In genomic region chr11:8776209-8776608, GRCh38 we compare ENCODE assay signal across 18 cellular contexts.
DNase-seq lines count a peak whose midpoint lies in the region; ATAC-seq and TF ChIP-seq lines count a peak whose summit lies in the region.
"Had no signal": no experiment of that assay in that cellular context is flagged by ENCODE, and none has a peak within 500 bp of the region (broad histone marks: within the 10 kb centered on the region; RNA-seq: fewer than 3 reads in every experiment).

No MANE protein-coding gene starts in this region.

- WGBS in right cardiac atrium = 93% methylated on average over 3 of the region's 3 CpGs
- 90% methylated on average over 3 of the region's 3 CpGs for WGBS in hepatocyte (ENCODE audit: low lambda C conversion rate, missing lambda C conversion rate)

- no peak overlapping the region for H3K9ac ChIP-seq in rectal smooth muscle tissue (ENCODE audit: low read length)

- H3K4me1 ChIP-seq in right cardiac atrium (ENCODE audit: control insufficient read depth, insufficient read depth, low read length) = peaks cover 30% of the 10 kb centered on the region
- H3K4me1 ChIP-seq in hepatocyte (ENCODE audit: insufficient read depth) = peaks cover 19% of the 10 kb centered on the region
- peaks cover 93% of the 10 kb centered on the region for H3K4me1 ChIP-seq in rectal smooth muscle tissue (ENCODE audit: control insufficient read depth, insufficient read depth, low read length)
- H3K4me1 ChIP-seq: SJSA1 had no signal

- TF ChIP-seq CTCF in hepatocyte (IDR thresholded peaks at IDR 0.05; ENCODE audit: poor library complexity) = no peak

- no peaks in the 10 kb centered on the region for H3K36me3 Mint-ChIP-seq in activated naive CD8-positive, alpha-beta T cell treated with anti-CD3 and anti-CD28 coated beads for 36 hours

- peaks cover 8% of the 10 kb centered on the region for H3K27me3 Mint-ChIP-seq in activated naive CD8-positive, alpha-beta T cell treated with anti-CD3 and anti-CD28 coated beads for 36 hours

- no peaks in the 10 kb centered on the region for H3K9me3 ChIP-seq in right cardiac atrium (ENCODE audit: control insufficient read depth, low read length)
- no peaks in the 10 kb centered on the region for H3K9me3 ChIP-seq in hepatocyte (ENCODE audit: low read depth)
- H3K9me3 ChIP-seq: SJSA1 had no signal

- H3K4me2 ChIP-seq in hepatocyte = no peak overlapping the region

- H3K9me3 Mint-ChIP-seq in activated naive CD8-positive, alpha-beta T cell treated with anti-CD3 and anti-CD28 coated beads for 36 hours = no peaks in the 10 kb centered on the region
- H3K9me3 Mint-ChIP-seq: activated naive CD4-positive, alpha-beta T cell treated with anti-CD3 and anti-CD28 coated beads for 36 hours; stimulated activated naive CD8-positive, alpha-beta T cell treated with anti-CD3 and anti-CD28 coated beads, Interleukin-15, Interleukin-2, amounts not matched to agents 100 ng/mL and 50 ng/mL, for 24 hours had no signal

- H3K27ac ChIP-seq in right cardiac atrium (ENCODE audit: low read length) = peak overlapping the region; percentile 84
- peak overlapping the region; percentile 31 for H3K27ac ChIP-seq in hepatocyte
- peak overlapping the region; percentile 88 for H3K27ac ChIP-seq in rectal smooth muscle tissue (ENCODE audit: low read depth, low read length)
- H3K27ac ChIP-seq: C4-2B, SJSA1 had no signal

- H4K20me1 ChIP-seq in hepatocyte (ENCODE audit: insufficient read depth, poor library complexity, severe bottlenecking) = no peaks in the 10 kb centered on the region

- H3K36me3 ChIP-seq in hepatocyte (replicated peaks; ENCODE audit: insufficient read depth, low read depth) (no peaks in the 10 kb centered on the region), rectal smooth muscle tissue (ENCODE audit: control insufficient read depth, insufficient read depth, low read length) (no peaks in the 10 kb centered on the region)
- H3K36me3 ChIP-seq: SJSA1 had no signal

- H3K79me2 ChIP-seq in hepatocyte = peaks cover 45% of the 10 kb centered on the region

- DNase-seq in right cardiac atrium (no peak), left cardiac atrium (no peak), hepatocyte (ENCODE audit: low spot score) (peak; percentile 56), A172 (ENCODE audit: low spot score) (no peak), SW480 (ENCODE audit: low spot score) (no peak)
- DNase-seq in activated naive CD8-positive, alpha-beta T cell treated with anti-CD3 and anti-CD28 coated beads for 36 hours = no peak
- DNase-seq: activated CD4-positive, alpha-beta T cell treated with anti-CD3 and anti-CD28 coated beads, Interleukin-2, amount 50 U/mL, for 4 hours; activated naive CD4-positive, alpha-beta T cell treated with anti-CD3 and anti-CD28 coated beads for 36 hours; cortex of kidney; NCI-H1436; NCI-H2171 treated with DMSO at 0.1 percent for 48 hours; OCI-M1; WERI-Rb-1 had no signal

- H3K9me2 ChIP-seq in hepatocyte (replicated peaks; ENCODE audit: insufficient read depth) = no peaks in the 10 kb centered on the region

- H2AFZ ChIP-seq in hepatocyte = no peak overlapping the region

- H3K4me3 Mint-ChIP-seq in activated naive CD8-positive, alpha-beta T cell treated with anti-CD3 and anti-CD28 coated beads for 36 hours = no peak overlapping the region
- H3K4me3 Mint-ChIP-seq: activated naive CD4-positive, alpha-beta T cell treated with anti-CD3 and anti-CD28 coated beads for 36 hours; stimulated activated naive CD8-positive, alpha-beta T cell treated with anti-CD3 and anti-CD28 coated beads, Interleukin-15, Interleukin-2, amounts not matched to agents 100 ng/mL and 50 ng/mL, for 24 hours had no signal

- no peaks in the 10 kb centered on the region for H3K27me3 ChIP-seq in right cardiac atrium (ENCODE audit: control insufficient read depth, insufficient read depth)
- no peaks in the 10 kb centered on the region for H3K27me3 ChIP-seq in hepatocyte
- H3K27me3 ChIP-seq in rectal smooth muscle tissue (ENCODE audit: control insufficient read depth, insufficient read depth, low read length) = no peaks in the 10 kb centered on the region
- H3K27me3 ChIP-seq: SJSA1 had no signal

- peaks cover 1% of the 10 kb centered on the region for H3K4me1 Mint-ChIP-seq in activated naive CD8-positive, alpha-beta T cell treated with anti-CD3 and anti-CD28 coated beads for 36 hours

- ATAC-seq in right cardiac atrium (no peak), left cardiac atrium (no peak), HG02840 (IDR thresholded peaks at IDR 0.05; ENCODE audit: low FRiP score, unreplicated experiment) (no peak)

- intact Hi-C loops in right cardiac atrium (cut with DNase I) (no loop called here), left cardiac atrium (cut with DNase I) (loop anchor here in 1 of 2 donors (5.0 kb wide), 1 partner anchor 59 kb away; no protein-coding TSS in a partner anchor)

- no peak overlapping the region for H3K27ac Mint-ChIP-seq in activated naive CD8-positive, alpha-beta T cell treated with anti-CD3 and anti-CD28 coated beads for 36 hours
- H3K27ac Mint-ChIP-seq: activated naive CD4-positive, alpha-beta T cell treated with anti-CD3 and anti-CD28 coated beads for 36 hours; stimulated activated naive CD8-positive, alpha-beta T cell treated with anti-CD3 and anti-CD28 coated beads, Interleukin-15, Interleukin-2, amounts not matched to agents 100 ng/mL and 50 ng/mL, for 24 hours had no signal

- H3K4me3 ChIP-seq in right cardiac atrium (ENCODE audit: low read length) (no peak overlapping the region), hepatocyte (no peak overlapping the region), rectal smooth muscle tissue (ENCODE audit: low read length) (no peak overlapping the region)
- H3K4me3 ChIP-seq: SJSA1 had no signal

Comparison
In these comparisons a context has a peak if more than half of its experiments do, and no peak if none do; other contexts are left out.
1. H3K27ac ChIP-seq: peak in every context shown above with its lines; median percentile 88 in rectal smooth muscle tissue; 84 in right cardiac atrium; 31 in hepatocyte.